Comparison of ENCODE assay signal across 13 cellular contexts in genomic region chr15:63020128-63020527, GRCh38. TPM values are rescaled to one million over a fixed set of nuclear protein-coding genes. Genes with fewer than 3 reads are reported as not detected.
A peak's percentile ranks its signal among the peaks of the same experiment; 100 is the strongest.
DNase-seq lines count a peak whose midpoint lies in the region; FAIRE-seq and TF ChIP-seq lines count a peak whose summit lies in the region.
"Had no signal": no experiment of that assay in that cellular context is flagged by ENCODE, and none has a peak within 500 bp of the region (broad histone marks: within the 10 kb centered on the region; RNA-seq: fewer than 3 reads in every experiment).

No MANE protein-coding gene starts in this region.

- H3F3A ChIP-seq in PC-9 (ENCODE audit: insufficient read depth, low read depth) (peaks cover 24% of the 10 kb centered on the region), neural progenitor cell (ENCODE audit: low read depth) (no peaks in the 10 kb centered on the region)

- no peak overlapping the region for H3K4me3 Mint-ChIP-seq in neural progenitor cell
- H3K4me3 Mint-ChIP-seq: CD8-positive, alpha-beta T cell had no signal

- H4K20me1 ChIP-seq in PC-9 (ENCODE audit: insufficient read depth) (no peaks in the 10 kb centered on the region), neural progenitor cell (ENCODE audit: low read depth) (no peaks in the 10 kb centered on the region)

- peak; percentile 92 for FAIRE-seq in urothelium cell line (lab: Jason Lieb, UNC)

- CTCF ChIA-PET in PC-9 (lab: Charles Lee), result no interaction called here

- no peaks in the 10 kb centered on the region for H3K36me3 Mint-ChIP-seq in neural progenitor cell
- H3K36me3 Mint-ChIP-seq: CD8-positive, alpha-beta T cell had no signal

- peaks cover 49% of the 10 kb centered on the region for H3K4me1 ChIP-seq in PC-9 (replicated peaks; ENCODE audit: insufficient read depth)
- peaks cover 0 to 6% of the 10 kb centered on the region in 2 donors for H3K4me1 ChIP-seq in breast epithelium
- H3K4me1 ChIP-seq in neural progenitor cell, result peaks cover 14% of the 10 kb centered on the region

- DNase-seq in PC-9 (no peak), breast epithelium (ENCODE audit: low spot score in 2 of 2) (no peak), neural progenitor cell (ENCODE audit: low spot score) (no peak), urothelium cell line (ENCODE audit: low spot score) (no peak), NCI-H69 (lab: John Stamatoyannopoulos, UW) (no peak), NCI-H2081 treated with DMSO at 0.1 percent for 48 hours (lab: John Stamatoyannopoulos, UW) (no peak)
- DNase-seq in activated effector memory CD4-positive, alpha-beta T cell treated with Interleukin-2 at 50 U/mL for 16 hours, result no peak
- DNase-seq: CD8-positive, alpha-beta T cell; Kasumi-1; NCI-H1417 treated with DMSO at 0.1 percent for 48 hours; NK-92 treated with Interleukin-12 subunit alpha and Interleukin-12 subunit beta, amount 100 ng/mL, for 24 hours; OCI-M1 had no signal

- H3K36me3 ChIP-seq in PC-9 (ENCODE audit: low read depth) (no peaks in the 10 kb centered on the region), breast epithelium (no peaks in the 10 kb centered on the region), neural progenitor cell (no peaks in the 10 kb centered on the region)

- no peaks in the 10 kb centered on the region for H3K9me2 ChIP-seq in PC-9 (ENCODE audit: insufficient read depth)

- H3K9me3 Mint-ChIP-seq in neural progenitor cell, result no peaks in the 10 kb centered on the region

- H3K4me2 ChIP-seq in PC-9 (peak overlapping the region; percentile 72), neural progenitor cell (peak overlapping the region; percentile 24)

- H3K9me3 ChIP-seq in PC-9 (ENCODE audit: insufficient read depth, low read depth) (0 out of 2 replicates have a peak, but pooled peaks cover 3% of the 10 kb centered on the region), breast epithelium (no peaks in the 10 kb centered on the region), neural progenitor cell (ENCODE audit: low read depth) (no peaks in the 10 kb centered on the region)

- H2AFZ ChIP-seq in PC-9 (0 out of 2 replicates have a peak overlapping the region, but pooled peaks have one; percentile 25), neural progenitor cell (replicated peaks) (peak overlapping the region; percentile 46)

- H3K27me3 ChIP-seq in PC-9 (ENCODE audit: insufficient read depth, low read depth) (no peaks in the 10 kb centered on the region), breast epithelium (no peaks in the 10 kb centered on the region), neural progenitor cell (no peaks in the 10 kb centered on the region)

- no peak for TF ChIP-seq POLR2A in breast epithelium (IDR thresholded peaks at IDR 0.05)

- intact Hi-C loops in PC-9 (cut with micrococcal nuclease; ENCODE audit: unreplicated experiment), result no loop called here
- intact Hi-C loops in breast epithelium (cut with DNase I; ENCODE audit: low total_unique reads), result no loop called here

- no peak overlapping the region for H3K27ac Mint-ChIP-seq in neural progenitor cell
- H3K27ac Mint-ChIP-seq: CD8-positive, alpha-beta T cell had no signal

- H3K27ac ChIP-seq in PC-9 (peak overlapping the region; percentile 75), breast epithelium (peak overlapping the region; percentile 85 to 87), neural progenitor cell (no peak overlapping the region)
- H3K27ac ChIP-seq: SK-N-MC had no signal

- peaks cover 16% of the 10 kb centered on the region for H3K4me1 Mint-ChIP-seq in neural progenitor cell

- TF ChIP-seq CTCF in PC-9 (conservative IDR thresholded peaks at IDR 0.05), result no peak
- TF ChIP-seq CTCF in breast epithelium (IDR thresholded peaks at IDR 0.05), result peak in 1 of 3 donors; percentile 17
- no peak for TF ChIP-seq CTCF in neural progenitor cell (IDR thresholded peaks at IDR 0.05)

- no TSS peak for BruUV-seq in PC-9 (replicated peaks; lab: Mats Ljungman, UMichigan)

- no peaks in the 10 kb centered on the region for H3K79me2 ChIP-seq in PC-9 (ENCODE audit: low read depth)
- no peaks in the 10 kb centered on the region for H3K79me2 ChIP-seq in neural progenitor cell (ENCODE audit: low read depth)

- H3K4me3 ChIP-seq in PC-9, result no peak overlapping the region; the same call in 1 of the 2 replicates
- no peak overlapping the region for H3K4me3 ChIP-seq in breast epithelium
- H3K4me3 ChIP-seq in neural progenitor cell, result no peak overlapping the region
- H3K4me3 ChIP-seq: SK-N-MC had no signal

- peaks cover 7% of the 10 kb centered on the region for H3K27me3 Mint-ChIP-seq in neural progenitor cell (ENCODE audit: insufficient read depth, low read depth)

- no peak overlapping the region for H3K9ac ChIP-seq in neural progenitor cell

- POLR2A ChIA-PET in PC-9 (lab: Charles Lee; ENCODE audit: unreplicated experiment), result interaction anchor here (0.5 to 0.6 kb wide), 2 partner anchors 33 to 249 kb away, joined by 7 to 8 read pairs; no protein-coding TSS in a partner anchor

RNA-seq across cellular contexts. Expression of gene TPM1, which starts 22.4 kb away (rescaled TPM):
- total RNA-seq in PC-9 (2021), result 174 and 225 TPM in 2 replicates
- 100 to 1,000 TPM; 333 to 609 (median 575) TPM for total RNA-seq in breast epithelium
- 614 and 623 TPM in 2 replicates for total RNA-seq in neural progenitor cell (ENCODE audit: low replicate concordance)
